In genomic region chr4:2927696-2928075, GRCh38 we compare ENCODE assay signal across 19 cellular contexts. TPM values are rescaled to one million over a fixed set of nuclear protein-coding genes. Genes with fewer than 3 reads are reported as not detected.
DNase-seq lines count a peak whose midpoint lies in the region; ATAC-seq and TF ChIP-seq lines count a peak whose summit lies in the region.
"Had no signal": no experiment of that assay in that cellular context is flagged by ENCODE, and none has a peak within 500 bp of the region (broad histone marks: within the 10 kb centered on the region; RNA-seq: fewer than 3 reads in every experiment).

No MANE protein-coding gene starts in this region.

- no peaks in the 10 kb centered on the region; the same call in 1 of the 2 replicates for H3K36me3 ChIP-seq in GM23338 (ENCODE audit: insufficient read depth)

- peaks cover 15% of the 10 kb centered on the region for H3K4me1 ChIP-seq in GM23338 (ENCODE audit: insufficient read depth)

- no peak for ATAC-seq in CD4-positive, alpha-beta T cell (ENCODE audit: poor library complexity)
- no peak for ATAC-seq in GM23338
- ATAC-seq in activated naive CD8-positive, alpha-beta T cell treated with anti-CD3 and anti-CD28 coated beads, Interleukin-2, amount 50 U/mL, for 24 hours, result no peak
- ATAC-seq in HG03139 (IDR thresholded peaks at IDR 0.05; ENCODE audit: unreplicated experiment), result no peak
- no peak for ATAC-seq in sciatic nerve
- ATAC-seq in GM21723 (IDR thresholded peaks at IDR 0.05; ENCODE audit: unreplicated experiment), result no peak
- ATAC-seq: activated CD8-positive, alpha-beta T cell treated with anti-CD3 and anti-CD28 coated beads, Interleukin-2, amount 10 ng/mL, durations not matched to agents 7 days and 5 days; gastrocnemius medialis; left colon had no signal

- H3K9me2 ChIP-seq in GM23338 (ENCODE audit: insufficient read depth), result no peaks in the 10 kb centered on the region

- peaks cover 6% of the 10 kb centered on the region; the same call in 1 of the 2 replicates for H4K20me1 ChIP-seq in GM23338 (replicated peaks; ENCODE audit: insufficient read depth)

- peaks cover 27% of the 10 kb centered on the region for H3K4me1 Mint-ChIP-seq in CD4-positive, alpha-beta T cell (ENCODE audit: low read depth)
- peaks cover 17% of the 10 kb centered on the region for H3K4me1 Mint-ChIP-seq in GM23338
- H3K4me1 Mint-ChIP-seq in activated naive CD8-positive, alpha-beta T cell treated with anti-CD3 and anti-CD28 coated beads, Interleukin-2, amount 50 U/mL, for 24 hours, result peaks cover 24% of the 10 kb centered on the region
- H3K4me1 Mint-ChIP-seq in nephron progenitor cell, result peaks cover 19% of the 10 kb centered on the region

- 0 out of 2 replicates have a peak, but pooled peaks cover 6% of the 10 kb centered on the region for H3F3A ChIP-seq in GM23338 (replicated peaks; ENCODE audit: low read depth)

- intact Hi-C loops in CD4-positive, alpha-beta T cell (cut with DNase I, micrococcal nuclease), result no loop called here
- intact Hi-C loops in sciatic nerve (cut with DNase I), result no loop called here

- no peak for TF ChIP-seq CTCF in CD4-positive, alpha-beta T cell (IDR thresholded peaks at IDR 0.05)
- TF ChIP-seq CTCF in GM23338 (conservative IDR thresholded peaks at IDR 0.05; ENCODE audit: low read depth in 2 of 2) (no peak), nephron progenitor cell (IDR thresholded peaks at IDR 0.05) (no peak)

- no peak overlapping the region for H3K4me3 ChIP-seq in GM23338
- H3K4me3 ChIP-seq: breast epithelium, gastrocnemius medialis had no signal

- no peak for DNase-seq in CD4-positive, alpha-beta T cell
- DNase-seq in GM23338 (ENCODE audit: low spot score) (no peak), nephron progenitor cell (no peak), sciatic nerve (ENCODE audit: low spot score) (no peak)
- no peak for DNase-seq in activated naive CD8-positive, alpha-beta T cell treated with anti-CD3 and anti-CD28 coated beads, Interleukin-2, amount 50 U/mL, for 24 hours
- DNase-seq: activated CD8-positive, alpha-beta T cell treated with anti-CD3 and anti-CD28 coated beads, Interleukin-2, amount 10 ng/mL, durations not matched to agents 7 days and 5 days; activated naive CD4-positive, alpha-beta T cell treated with anti-CD3 and anti-CD28 coated beads, Interleukin-2, amount 50 U/mL, for 16 hours; EL; erythroblast; left colon; MM.1S; NCI-H1930; stimulated activated CD4-positive, alpha-beta T cell treated with anti-CD3 and anti-CD28 coated beads, Interleukin-2, amount 100 ng/mL, for 24 hours; SW 1271 had no signal

- no peaks in the 10 kb centered on the region for H3K9me3 ChIP-seq in CD4-positive, alpha-beta T cell (ENCODE audit: control insufficient read depth, low read length)
- H3K9me3 ChIP-seq: breast epithelium, gastrocnemius medialis had no signal

- H3K27me3 ChIP-seq in CD4-positive, alpha-beta T cell (ENCODE audit: control insufficient read depth, insufficient read depth, low read length), result no peaks in the 10 kb centered on the region
- no peaks in the 10 kb centered on the region for H3K27me3 ChIP-seq in GM23338 (ENCODE audit: insufficient read depth)
- H3K27me3 ChIP-seq: breast epithelium, gastrocnemius medialis had no signal

- H3K36me3 Mint-ChIP-seq in CD4-positive, alpha-beta T cell (ENCODE audit: low read depth), result peaks cover 68% of the 10 kb centered on the region
- peaks cover 72% of the 10 kb centered on the region for H3K36me3 Mint-ChIP-seq in GM23338 (ENCODE audit: low read depth)
- peaks cover 33% of the 10 kb centered on the region for H3K36me3 Mint-ChIP-seq in activated naive CD8-positive, alpha-beta T cell treated with anti-CD3 and anti-CD28 coated beads, Interleukin-2, amount 50 U/mL, for 24 hours (ENCODE audit: low read depth)
- H3K36me3 Mint-ChIP-seq in nephron progenitor cell (ENCODE audit: low read depth), result peaks cover 45% of the 10 kb centered on the region

- CTCF ChIA-PET in CD4-positive, alpha-beta T cell (lab: Charles Lee), result interaction anchor here (0.6 kb wide), 1 partner anchor 201 kb away, joined by 3 read pairs; no protein-coding TSS in a partner anchor

- H3K27me3 Mint-ChIP-seq in CD4-positive, alpha-beta T cell, result no peaks in the 10 kb centered on the region
- H3K27me3 Mint-ChIP-seq in GM23338 (ENCODE audit: insufficient read depth, low read depth, poor library complexity) (peaks cover 17% of the 10 kb centered on the region), nephron progenitor cell (ENCODE audit: low read depth, poor library complexity) (no peaks in the 10 kb centered on the region)
- no peaks in the 10 kb centered on the region for H3K27me3 Mint-ChIP-seq in activated naive CD8-positive, alpha-beta T cell treated with anti-CD3 and anti-CD28 coated beads, Interleukin-2, amount 50 U/mL, for 24 hours
- H3K27me3 Mint-ChIP-seq: B cell had no signal

- H3K4me2 ChIP-seq in GM23338, result no peak overlapping the region

- no peaks in the 10 kb centered on the region for H3K9me3 Mint-ChIP-seq in CD4-positive, alpha-beta T cell
- H3K9me3 Mint-ChIP-seq in GM23338 (peaks cover 8% of the 10 kb centered on the region; the same call in 2 of the 3 replicates), nephron progenitor cell (no peaks in the 10 kb centered on the region)
- no peaks in the 10 kb centered on the region for H3K9me3 Mint-ChIP-seq in activated naive CD8-positive, alpha-beta T cell treated with anti-CD3 and anti-CD28 coated beads, Interleukin-2, amount 50 U/mL, for 24 hours

- no peak overlapping the region for H2AFZ ChIP-seq in GM23338

- H3K27ac Mint-ChIP-seq in CD4-positive, alpha-beta T cell, result peak overlapping the region; percentile 21
- H3K27ac Mint-ChIP-seq in GM23338 (no peak overlapping the region), nephron progenitor cell (peak overlapping the region; percentile 89)
- H3K27ac Mint-ChIP-seq in activated naive CD8-positive, alpha-beta T cell treated with anti-CD3 and anti-CD28 coated beads, Interleukin-2, amount 50 U/mL, for 24 hours, result peak overlapping the region; percentile 29
- H3K27ac Mint-ChIP-seq: B cell had no signal

- peak overlapping the region; percentile 20 for H3K4me3 Mint-ChIP-seq in CD4-positive, alpha-beta T cell
- H3K4me3 Mint-ChIP-seq in GM23338, result no peak overlapping the region
- no peak overlapping the region for H3K4me3 Mint-ChIP-seq in activated naive CD8-positive, alpha-beta T cell treated with anti-CD3 and anti-CD28 coated beads, Interleukin-2, amount 50 U/mL, for 24 hours
- H3K4me3 Mint-ChIP-seq in nephron progenitor cell, result no peak overlapping the region
- H3K4me3 Mint-ChIP-seq: activated CD8-positive, alpha-beta T cell treated with anti-CD3 and anti-CD28 coated beads, Interleukin-2, amount 10 ng/mL, durations not matched to agents 7 days and 5 days; B cell had no signal

- POLR2A ChIA-PET in CD4-positive, alpha-beta T cell (lab: Charles Lee), result interaction anchor here (0.6 kb wide), 1 partner anchor 76 kb away, joined by 3 read pairs; no protein-coding TSS in a partner anchor

- no peak overlapping the region for H3K27ac ChIP-seq in CD4-positive, alpha-beta T cell (ENCODE audit: low read depth, low read length)
- 0 out of 2 replicates have a peak overlapping the region, but pooled peaks have one; percentile 9 for H3K27ac ChIP-seq in GM23338 (ENCODE audit: low read depth)
- H3K27ac ChIP-seq: gastrocnemius medialis had no signal

- H3K79me2 ChIP-seq in GM23338 (replicated peaks; ENCODE audit: insufficient read depth), result peaks cover 4% of the 10 kb centered on the region; the same call in 1 of the 2 replicates

TF ChIP-seq in GM23338, 12 proteins besides CTCF, POLR2A, EP300 and RAD21 (continues in another document):
- TF ChIP-seq, protein P1, sequence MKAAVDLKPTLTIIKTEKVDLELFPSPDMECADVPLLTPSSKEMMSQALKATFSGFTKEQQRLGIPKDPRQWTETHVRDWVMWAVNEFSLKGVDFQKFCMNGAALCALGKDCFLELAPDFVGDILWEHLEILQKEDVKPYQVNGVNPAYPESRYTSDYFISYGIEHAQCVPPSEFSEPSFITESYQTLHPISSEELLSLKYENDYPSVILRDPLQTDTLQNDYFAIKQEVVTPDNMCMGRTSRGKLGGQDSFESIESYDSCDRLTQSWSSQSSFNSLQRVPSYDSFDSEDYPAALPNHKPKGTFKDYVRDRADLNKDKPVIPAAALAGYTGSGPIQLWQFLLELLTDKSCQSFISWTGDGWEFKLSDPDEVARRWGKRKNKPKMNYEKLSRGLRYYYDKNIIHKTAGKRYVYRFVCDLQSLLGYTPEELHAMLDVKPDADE (IDR thresholded peaks at IDR 0.05), result no peak
- no peak for TF ChIP-seq ZNF114 (CRISPR knock-in tag; IDR thresholded peaks at IDR 0.05)
- no peak for TF ChIP-seq EZH2phosphoT487 (IDR thresholded peaks at IDR 0.05; ENCODE audit: unreplicated experiment)

RNA-seq across cellular contexts. Expression of gene NOP14, which starts 35.5 kb away (rescaled TPM):
- total RNA-seq in CD4-positive, alpha-beta T cell, result 10 to 100 TPM; 21.8 TPM
- 24.2 and 29.9 TPM in 2 replicates for total RNA-seq in GM23338 (2014; rRNA removed; shearing (Covaris generic))
- 38.7 and 38.9 TPM in 2 replicates for polyA plus RNA-seq in GM23338 (2016; fragmentation: Nextera tagmentation; extraction: Ambion mirVana)
- total RNA-seq in sciatic nerve, result 20.0 TPM

RNA-seq across cellular contexts. Expression of gene GRK4, which starts 35.7 kb away (rescaled TPM):
- total RNA-seq in CD4-positive, alpha-beta T cell, result 1 to 10 TPM; 1.2 to 1.8 TPM
- 0.82 and 1.4 TPM in 2 replicates for total RNA-seq in GM23338 (2014; rRNA removed; shearing (Covaris generic))
- polyA plus RNA-seq in GM23338 (2016; fragmentation: Nextera tagmentation; extraction: Ambion mirVana), result 1.3 and 2.4 TPM in 2 replicates
- total RNA-seq in sciatic nerve, result 14.8 TPM
